ENCODE assay signal across 7 cellular contexts in genomic region chr1:91020486-91020885, GRCh38. TPM values are rescaled to one million over a fixed set of nuclear protein-coding genes. Genes with fewer than 3 reads are reported as not detected.
A peak's percentile ranks its signal among the peaks of the same experiment; 100 is the strongest.
DNase-seq lines count a peak whose midpoint lies in the region; ATAC-seq and TF ChIP-seq lines count a peak whose summit lies in the region.

No MANE protein-coding gene starts in this region.

- no peaks in the 10 kb centered on the region for H3K9me3 ChIP-seq in hepatocyte (ENCODE audit: low read depth)

- H3K27me3 ChIP-seq in hepatocyte: no peaks in the 10 kb centered on the region

- H3K36me3 Mint-ChIP-seq in activated CD4-positive, alpha-beta memory T cell treated with anti-CD3 and anti-CD28 coated beads, Interleukin-2, amount 10 ng/mL, durations not matched to agents 7 days and 5 days (ENCODE audit: low read depth): peaks cover 37% of the 10 kb centered on the region
- H3K36me3 Mint-ChIP-seq in stimulated activated effector memory CD8-positive, alpha-beta T cell treated with anti-CD3 and anti-CD28 coated beads, Interleukin-12 subunit alpha, Interleukin-12 subunit beta, amount 100 ng/mL, for 72 hours: peaks cover 55% of the 10 kb centered on the region

- POLR2A ChIA-PET in activated CD4-positive, alpha-beta memory T cell treated with anti-CD3 and anti-CD28 coated beads, Interleukin-2, amount 10 ng/mL, durations not matched to agents 7 days and 5 days (lab: Charles Lee): interaction anchor here (2.1 to 2.6 kb wide), 2 partner anchors 8 to 10 kb away, joined by 9 to 19 read pairs; no protein-coding TSS in a partner anchor

- H3K79me2 ChIP-seq in hepatocyte: peaks cover 55% of the 10 kb centered on the region

- peaks cover 27% of the 10 kb centered on the region for H3K4me1 ChIP-seq in hepatocyte (ENCODE audit: insufficient read depth)

- TF ChIP-seq CTCF in HFF-Myc (IDR thresholded peaks at IDR 0.05; ENCODE audit: low read depth, low read length, missing control alignments) (no peak), hepatocyte (IDR thresholded peaks at IDR 0.05; ENCODE audit: poor library complexity) (no peak)

- no peaks in the 10 kb centered on the region for H3K9me2 ChIP-seq in hepatocyte (replicated peaks; ENCODE audit: insufficient read depth)

- DNase-seq in HFF-Myc (ENCODE audit: extremely low read depth, low read depth): no peak
- DNase-seq in activated CD4-positive, alpha-beta memory T cell treated with anti-CD3 and anti-CD28 coated beads, Interleukin-2, amount 10 ng/mL, durations not matched to agents 7 days and 5 days: no peak
- no peak for DNase-seq in hepatocyte (ENCODE audit: low spot score)
- DNase-seq in stimulated activated effector memory CD8-positive, alpha-beta T cell treated with anti-CD3 and anti-CD28 coated beads, Interleukin-12 subunit alpha, Interleukin-12 subunit beta, amount 100 ng/mL, for 72 hours (ENCODE audit: low spot score in 2 of 2): no peak
- DNase-seq in GM19240 (ENCODE audit: insufficient read length, low spot score): no peak
- DNase-seq in NCI-H1417 treated with DMSO at 0.1 percent for 48 hours (lab: John Stamatoyannopoulos, UW): no peak
- DNase-seq in stimulated activated naive CD4-positive, alpha-beta T cell treated with Interleukin-2 at 50 U/mL for 16 hours (lab: John Stamatoyannopoulos, UW): no peak

- H3K4me3 Mint-ChIP-seq in activated CD4-positive, alpha-beta memory T cell treated with anti-CD3 and anti-CD28 coated beads, Interleukin-2, amount 10 ng/mL, durations not matched to agents 7 days and 5 days: peak overlapping the region; percentile 92
- peak overlapping the region; percentile 88 for H3K4me3 Mint-ChIP-seq in stimulated activated effector memory CD8-positive, alpha-beta T cell treated with anti-CD3 and anti-CD28 coated beads, Interleukin-12 subunit alpha, Interleukin-12 subunit beta, amount 100 ng/mL, for 72 hours

- H3K9me3 Mint-ChIP-seq in activated CD4-positive, alpha-beta memory T cell treated with anti-CD3 and anti-CD28 coated beads, Interleukin-2, amount 10 ng/mL, durations not matched to agents 7 days and 5 days: no peaks in the 10 kb centered on the region
- no peaks in the 10 kb centered on the region for H3K9me3 Mint-ChIP-seq in stimulated activated effector memory CD8-positive, alpha-beta T cell treated with anti-CD3 and anti-CD28 coated beads, Interleukin-12 subunit alpha, Interleukin-12 subunit beta, amount 100 ng/mL, for 72 hours

- CTCF ChIA-PET in activated CD4-positive, alpha-beta memory T cell treated with anti-CD3 and anti-CD28 coated beads, Interleukin-2, amount 10 ng/mL, durations not matched to agents 7 days and 5 days (lab: Charles Lee): interaction anchor here (0.8 kb wide), 1 partner anchor 169 kb away, joined by 3 read pairs; no protein-coding TSS in a partner anchor

- H4K20me1 ChIP-seq in hepatocyte (ENCODE audit: insufficient read depth, poor library complexity, severe bottlenecking): peaks cover 44% of the 10 kb centered on the region

- H3K4me3 ChIP-seq in HFF-Myc (replicated peaks; ENCODE audit: low read depth, low read length) (peak overlapping the region; percentile 92), hepatocyte (peak overlapping the region; percentile 81)

- H3K27ac ChIP-seq in hepatocyte: peak overlapping the region; percentile 100

- peak overlapping the region; percentile 76 for H3K4me2 ChIP-seq in hepatocyte

- peak overlapping the region; percentile 89 for H3K27ac Mint-ChIP-seq in activated CD4-positive, alpha-beta memory T cell treated with anti-CD3 and anti-CD28 coated beads, Interleukin-2, amount 10 ng/mL, durations not matched to agents 7 days and 5 days
- H3K27ac Mint-ChIP-seq in stimulated activated effector memory CD8-positive, alpha-beta T cell treated with anti-CD3 and anti-CD28 coated beads, Interleukin-12 subunit alpha, Interleukin-12 subunit beta, amount 100 ng/mL, for 72 hours: peak overlapping the region; percentile 99

- WGBS in hepatocyte (ENCODE audit: low lambda C conversion rate, missing lambda C conversion rate): 21% methylated on average over 4 of the region's 4 CpGs

- no peak overlapping the region for H2AFZ ChIP-seq in hepatocyte

- no peaks in the 10 kb centered on the region for H3K27me3 Mint-ChIP-seq in activated CD4-positive, alpha-beta memory T cell treated with anti-CD3 and anti-CD28 coated beads, Interleukin-2, amount 10 ng/mL, durations not matched to agents 7 days and 5 days

- no peaks in the 10 kb centered on the region for H3K36me3 ChIP-seq in hepatocyte (replicated peaks; ENCODE audit: insufficient read depth, low read depth)

- peaks cover 51% of the 10 kb centered on the region for H3K4me1 Mint-ChIP-seq in activated CD4-positive, alpha-beta memory T cell treated with anti-CD3 and anti-CD28 coated beads, Interleukin-2, amount 10 ng/mL, durations not matched to agents 7 days and 5 days
- peaks cover 49% of the 10 kb centered on the region for H3K4me1 Mint-ChIP-seq in stimulated activated effector memory CD8-positive, alpha-beta T cell treated with anti-CD3 and anti-CD28 coated beads, Interleukin-12 subunit alpha, Interleukin-12 subunit beta, amount 100 ng/mL, for 72 hours

- ATAC-seq in stimulated activated effector memory CD8-positive, alpha-beta T cell treated with anti-CD3 and anti-CD28 coated beads, Interleukin-12 subunit alpha, Interleukin-12 subunit beta, amount 100 ng/mL, for 72 hours: no peak

RNA-seq across cellular contexts. Expression of gene ZNF644, which starts 1.3 kb away (rescaled TPM):
- 10 to 100 TPM; 50.9 to 56.1 TPM for total RNA-seq in activated CD4-positive, alpha-beta memory T cell treated with anti-CD3 and anti-CD28 coated beads, Interleukin-2, amount 10 ng/mL, durations not matched to agents 7 days and 5 days
- total RNA-seq in hepatocyte: 78.7 and 79.2 TPM in 2 replicates
- polyA plus RNA-seq in hepatocyte: 39.8 and 42.0 TPM in 2 replicates
